ENCODE assay signal across 1 cellular context in the genomic region with DNA sequence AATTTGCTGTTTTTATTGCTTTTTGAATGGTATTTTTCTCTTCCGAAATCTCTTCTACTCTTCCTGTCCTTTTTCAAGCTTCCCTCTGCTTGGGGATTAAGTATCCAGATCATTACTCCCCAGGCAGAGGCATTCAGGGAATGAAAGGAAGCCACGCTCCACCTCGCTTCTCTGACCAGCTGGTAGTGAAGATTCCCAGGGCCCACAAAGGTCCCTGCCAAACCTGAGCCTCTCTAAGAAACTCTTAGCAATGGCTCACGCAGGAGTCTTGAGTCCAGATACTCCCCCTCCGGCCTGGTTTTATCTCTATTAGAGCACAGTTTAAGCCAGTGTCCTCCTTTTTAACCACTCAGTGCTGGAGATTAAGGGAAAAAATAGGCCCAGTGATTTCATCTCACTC.
TF ChIP-seq lines count a peak whose summit lies in the region.

No MANE protein-coding gene starts in this region.

TF ChIP-seq in GM12891, 5 proteins besides CTCF, POLR2A, EP300 and RAD21:
- TF ChIP-seq PAX5 (IDR thresholded peaks at IDR 0.05; ENCODE audit: insufficient read depth, low read length, severe bottlenecking) (no peak), POU2F2 (IDR thresholded peaks at IDR 0.05; ENCODE audit: low read depth, low read length) (no peak), POLR2AphosphoS5 (IDR thresholded peaks at IDR 0.05; ENCODE audit: low read depth, low read length) (no peak), TAF1 (IDR thresholded peaks at IDR 0.05; ENCODE audit: low read depth, low read length) (no peak)
